In the genomic region with DNA sequence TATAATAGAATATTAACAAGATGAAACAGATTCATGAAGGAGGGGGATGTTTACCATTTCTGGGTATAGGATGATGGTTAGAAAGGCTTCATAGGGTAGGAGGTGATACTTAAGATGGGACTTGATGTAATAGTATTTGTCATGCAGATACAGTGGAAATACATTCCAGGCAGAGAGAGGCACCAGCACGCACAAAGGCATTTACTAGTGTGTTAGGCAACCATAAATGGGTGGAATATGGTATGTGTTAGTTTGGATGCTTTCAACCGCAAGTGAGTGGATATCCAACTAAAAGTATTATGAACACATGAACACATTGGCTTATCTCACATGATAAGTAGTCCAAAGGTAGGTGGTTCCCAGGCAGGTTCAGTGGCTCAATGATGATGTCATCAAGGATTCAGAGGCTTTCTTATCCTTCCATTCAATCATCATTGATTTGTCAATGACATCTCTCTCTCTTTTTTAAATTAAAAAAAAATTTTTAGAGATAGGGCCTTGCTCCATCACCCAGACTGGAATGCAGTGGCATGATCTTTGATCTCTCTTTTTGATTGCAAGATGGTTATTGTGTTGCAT, we compare ENCODE assay signal across 20 cellular contexts. TPM values are rescaled to one million over a fixed set of nuclear protein-coding genes. Genes with fewer than 3 reads are reported as not detected.
A peak's percentile ranks its signal among the peaks of the same experiment; 100 is the strongest.
DNase-seq lines count a peak whose midpoint lies in the region; ATAC-seq, FAIRE-seq and TF ChIP-seq lines count a peak whose summit lies in the region.
"Had no signal": no experiment of that assay in that cellular context is flagged by ENCODE, and none has a peak within 500 bp of the region (broad histone marks: within the 10 kb centered on the region; RNA-seq: fewer than 3 reads in every experiment).

No MANE protein-coding gene starts in this region.

- intact Hi-C loops in HepG2 (cut with micrococcal nuclease; ENCODE audit: unreplicated experiment), result no loop called here
- intact Hi-C loops in right lobe of liver (cut with DNase I), result no loop called here
- intact Hi-C loops in head of caudate nucleus (cut with DNase I), result no loop called here

- no peaks in the 10 kb centered on the region for H4K20me1 ChIP-seq in HepG2 (ENCODE audit: insufficient read depth, low read length)
- no peaks in the 10 kb centered on the region for H4K20me1 ChIP-seq in H9 (ENCODE audit: control insufficient read depth, insufficient read depth, insufficient read length)

- no peak overlapping the region for H3K14ac ChIP-seq in H9 (ENCODE audit: insufficient read depth, low read length)

- FAIRE-seq in HepG2 (lab: Jason Lieb, UNC), result no peak
- FAIRE-seq: H54, RCC 7860 had no signal

- H2AFZ ChIP-seq in HepG2 (ENCODE audit: low read length) (no peak overlapping the region), H9 (ENCODE audit: low read length) (no peak overlapping the region)

- DNase-seq in HepG2 (ENCODE audit: low spot score) (no peak), right lobe of liver (no peak), SW480 (ENCODE audit: low spot score) (peak; percentile 27), fibroblast of the aortic adventitia (ENCODE audit: low read depth) (peak; percentile 8), H9 (no peak), head of caudate nucleus (no peak)
- DNase-seq in effector memory CD4-positive, alpha-beta T cell, result no peak
- DNase-seq: C1 segment of cervical spinal cord; CD8-positive, alpha-beta memory T cell; DMS53; NCI-H1092 treated with DMSO at 0.1 percent for 48 hours; NCI-H510A; NCI-H748 treated with DMSO at 0.1 percent for 48 hours had no signal

- H2BK120ac ChIP-seq in H9 (ENCODE audit: low read depth, low read length, poor library complexity, severe bottlenecking), result no peak overlapping the region

- POLR2A ChIA-PET in HepG2 (lab: Yijun Ruan, JAX), result no interaction called here

- H3K23ac ChIP-seq in H9 (ENCODE audit: insufficient read length, low read depth, low read length), result no peak overlapping the region

- no peak for TF ChIP-seq CTCF in HepG2 (CRISPR knock-in tag; IDR thresholded peaks at IDR 0.05)
- TF ChIP-seq CTCF in right lobe of liver (IDR thresholded peaks at IDR 0.05), result no peak
- no peak for TF ChIP-seq CTCF in fibroblast of the aortic adventitia (IDR thresholded peaks at IDR 0.05; ENCODE audit: insufficient read depth, low read length)
- TF ChIP-seq CTCF in gastroesophageal sphincter (IDR thresholded peaks at IDR 0.05), result no peak
- no peak for TF ChIP-seq CTCF in H9 (conservative IDR thresholded peaks at IDR 0.05)

- no peak overlapping the region for H2BK12ac ChIP-seq in H9 (ENCODE audit: insufficient read length, low read depth, low read length)

- no peak overlapping the region for H2BK20ac ChIP-seq in H9 (ENCODE audit: low read depth, low read length, poor library complexity, severe bottlenecking)

- no TSS peak for BruUV-seq in HepG2 (replicated peaks; lab: Mats Ljungman, UMichigan)

- no peak overlapping the region for H2BK5ac ChIP-seq in H9 (ENCODE audit: insufficient read length, low read length)

- H3K4me3 Mint-ChIP-seq in H9, result no peak overlapping the region
- H3K4me3 Mint-ChIP-seq: CD8-positive, alpha-beta memory T cell; IgD-negative memory B cell had no signal

- no peaks in the 10 kb centered on the region for H3K79me1 ChIP-seq in H9 (ENCODE audit: insufficient read depth, low read depth, low read length, poor library complexity, severe bottlenecking)

- no peaks in the 10 kb centered on the region for H3K23me2 ChIP-seq in H9 (ENCODE audit: insufficient read length, low read depth, low read length, poor library complexity, severe bottlenecking)

- TF ChIP-seq RAD21 in HepG2 (CRISPR knock-in tag; IDR thresholded peaks at IDR 0.05), result no peak

- no peak overlapping the region for H4K91ac ChIP-seq in H9 (ENCODE audit: insufficient read length, low read depth, low read length)

- no peak overlapping the region for H2BK15ac ChIP-seq in H9 (ENCODE audit: low read depth, low read length)

- H3K79me2 ChIP-seq in HepG2 (ENCODE audit: insufficient read depth, low read length) (no peaks in the 10 kb centered on the region), H9 (ENCODE audit: insufficient read depth, low read length) (no peaks in the 10 kb centered on the region)

- no peak overlapping the region for H3K4ac ChIP-seq in H9 (ENCODE audit: low read depth, low read length)

- in situ Hi-C loops in HepG2 (cut with HindIII; ENCODE audit: extremely low pct_ligation_motif_present, low pct_unique_long_range_greater_than_20kb), result no loop called here

- ATAC-seq in HepG2 (no peak), right lobe of liver (no peak), gastroesophageal sphincter (no peak)
- ATAC-seq: Right ventricle myocardium inferior had no signal

- H3K4me1 Mint-ChIP-seq in H9, result no peaks in the 10 kb centered on the region
- H3K4me1 Mint-ChIP-seq: CD8-positive, alpha-beta memory T cell; IgD-negative memory B cell had no signal

- H3K9ac ChIP-seq in HepG2 (ENCODE audit: insufficient read depth, low read depth, low read length) (no peak overlapping the region), H9 (ENCODE audit: extremely low read depth, insufficient read length, low read length) (no peak overlapping the region)

- H3T11ph ChIP-seq in H9 (ENCODE audit: low read length), result no peak overlapping the region

- H4K8ac ChIP-seq in H9 (replicated peaks; ENCODE audit: insufficient read length, low read depth, low read length), result no peak overlapping the region

- H3K56ac ChIP-seq in H9 (ENCODE audit: insufficient read length, low read depth, low read length), result no peak overlapping the region

- H3K27ac Mint-ChIP-seq in H9, result no peak overlapping the region
- H3K27ac Mint-ChIP-seq: IgD-negative memory B cell had no signal

- no peaks in the 10 kb centered on the region for H3K9me3 ChIP-seq in HepG2 (ENCODE audit: low read length)
- H3K9me3 ChIP-seq in right lobe of liver, result no peaks in the 10 kb centered on the region
- H3K9me3 ChIP-seq in gastroesophageal sphincter, result no peaks in the 10 kb centered on the region
- H3K9me3 ChIP-seq in effector memory CD4-positive, alpha-beta T cell (ENCODE audit: control insufficient read depth, low read length), result no peaks in the 10 kb centered on the region
- peaks cover 70% of the 10 kb centered on the region for H3K9me3 ChIP-seq in H9 (ENCODE audit: control insufficient read depth, low read depth, low read length)

- no peak overlapping the region for H3K18ac ChIP-seq in H9 (ENCODE audit: insufficient read length, low read depth, low read length)

- 8% methylated on average over 2 of the region's 2 CpGs for WGBS in HepG2 (ENCODE audit: low lambda C conversion rate)
- WGBS in right lobe of liver (ENCODE audit: insufficient coverage, low coverage, low lambda C conversion rate, missing lambda C conversion rate), result 40% methylated on average over 1 of the region's 2 CpGs
- WGBS in gastroesophageal sphincter (ENCODE audit: low coverage in 1 of 2), 2 donors, result 94 to 100% methylated on average over 2 of the region's 2 CpGs
- WGBS in H9 (ENCODE audit: extremely low coverage, insufficient read length, low lambda C conversion rate), result no CpG with 5 or more reads among the region's 2 CpGs

- H3K27me3 Mint-ChIP-seq in H9 (ENCODE audit: low read depth), result no peaks in the 10 kb centered on the region; the same call in 1 of the 2 replicates

- H3K4me3 ChIP-seq in HepG2 (replicated peaks in 1 of 3; ENCODE audit: insufficient read depth in 1 of 3, low read depth in 2 of 3, low read length in 3 of 3) (no peak overlapping the region), right lobe of liver (no peak overlapping the region), fibroblast of the aortic adventitia (ENCODE audit: low read depth, low read length) (no peak overlapping the region), gastroesophageal sphincter (no peak overlapping the region)
- no peak overlapping the region for H3K4me3 ChIP-seq in effector memory CD4-positive, alpha-beta T cell (ENCODE audit: insufficient read depth, low read depth, low read length, poor library complexity, severe bottlenecking)

- H4K5ac ChIP-seq in H9 (ENCODE audit: insufficient read length, low read depth, low read length), result no peak overlapping the region

- no peak overlapping the region for H2AK5ac ChIP-seq in H9 (ENCODE audit: insufficient read length, low read length)

- peaks cover 44 to 57% of the 10 kb centered on the region in 2 experiments for H3K9me3 Mint-ChIP-seq in H9
- H3K9me3 Mint-ChIP-seq: CD8-positive, alpha-beta memory T cell; IgD-negative memory B cell had no signal

- H3K4me1 ChIP-seq in HepG2 (ENCODE audit: insufficient read depth, low read length) (no peaks in the 10 kb centered on the region), right lobe of liver (no peaks in the 10 kb centered on the region), gastroesophageal sphincter (no peaks in the 10 kb centered on the region), H9 (ENCODE audit: insufficient read depth, low read length) (no peaks in the 10 kb centered on the region)
- H3K4me1 ChIP-seq in effector memory CD4-positive, alpha-beta T cell (ENCODE audit: control insufficient read depth, insufficient read depth, low read length, poor library complexity, severe bottlenecking), result no peaks in the 10 kb centered on the region

- no peak overlapping the region for H3K27ac ChIP-seq in HepG2 (ENCODE audit: extremely low read length, insufficient read depth, low read length)
- no peak overlapping the region for H3K27ac ChIP-seq in right lobe of liver
- H3K27ac ChIP-seq in gastroesophageal sphincter, result no peak overlapping the region
- no peak overlapping the region for H3K27ac ChIP-seq in effector memory CD4-positive, alpha-beta T cell (ENCODE audit: insufficient read depth, low read length, poor library complexity, severe bottlenecking)
- H3K27ac ChIP-seq in H9 (ENCODE audit: insufficient read length, low read depth, low read length), result no peak overlapping the region
- H3K27ac ChIP-seq: 22Rv1 had no signal

- CTCF ChIA-PET in HepG2 (lab: Yijun Ruan, JAX; ENCODE audit: low intra/inter-chr PET ratio, low total read pairs), result no interaction called here

- H3K36me3 ChIP-seq in HepG2 (replicated peaks in 1 of 2; ENCODE audit: control insufficient read depth in 1 of 2, insufficient read depth in 2 of 2, low read length in 2 of 2), result no peaks in the 10 kb centered on the region
- no peaks in the 10 kb centered on the region for H3K36me3 ChIP-seq in right lobe of liver
- no peaks in the 10 kb centered on the region for H3K36me3 ChIP-seq in gastroesophageal sphincter
- H3K36me3 ChIP-seq in effector memory CD4-positive, alpha-beta T cell (ENCODE audit: control insufficient read depth, insufficient read depth, low read length), result no peaks in the 10 kb centered on the region

- H3K4me2 ChIP-seq in HepG2 (ENCODE audit: low read depth, low read length), result no peak overlapping the region
- H3K4me2 ChIP-seq in H9 (ENCODE audit: insufficient read depth, insufficient read length, low read length), result no peak overlapping the region

- TF ChIP-seq EP300 in HepG2 (IDR thresholded peaks at IDR 0.05; ENCODE audit: low read depth in 2 of 2, low read length in 2 of 2) (no peak), HepG2 (CRISPR knock-in tag; IDR thresholded peaks at IDR 0.05; ENCODE audit: borderline replicate concordance) (no peak), gastroesophageal sphincter (IDR thresholded peaks at IDR 0.05) (no peak)

- TF ChIP-seq POLR2A in HepG2 (IDR thresholded peaks at IDR 0.05; ENCODE audit: insufficient read depth in 1 of 2, low read depth in 2 of 2, low read length in 2 of 2) (no peak), right lobe of liver (IDR thresholded peaks at IDR 0.05) (no peak), gastroesophageal sphincter (IDR thresholded peaks at IDR 0.05) (no peak)

- H3K27me3 ChIP-seq in HepG2 (ENCODE audit: control insufficient read depth in 1 of 2, insufficient read depth in 2 of 2, low read length in 2 of 2) (no peaks in the 10 kb centered on the region), right lobe of liver (no peaks in the 10 kb centered on the region), gastroesophageal sphincter (no peaks in the 10 kb centered on the region), H9 (ENCODE audit: insufficient read depth, low read length) (no peaks in the 10 kb centered on the region)
- H3K27me3 ChIP-seq in effector memory CD4-positive, alpha-beta T cell (replicated peaks; ENCODE audit: control insufficient read depth, insufficient read depth, low read length, poor library complexity, severe bottlenecking), result no peaks in the 10 kb centered on the region

- H3K36me3 Mint-ChIP-seq in H9 (ENCODE audit: insufficient read depth in 1 of 3, low read depth in 3 of 3), result peaks cover 0 to 2% (median 1%) of the 10 kb centered on the region in 3 experiments; a peak in 2 of 7 replicates
- H3K36me3 Mint-ChIP-seq: CD8-positive, alpha-beta memory T cell; IgD-negative memory B cell had no signal

RNA-seq across cellular contexts. Expression of gene STARD8, which starts 12.7 kb away (rescaled TPM):
- 0.02 TPM in 1 of 2 replicates, not detected in the other for total RNA-seq in HepG2 (2016; rRNA removed; fragmentation: Illumina TruSeq; extraction: Trizol)
- not detected in 2 replicates for total RNA-seq in HepG2 (2016; cell fraction: cytosol; rRNA removed; fragmentation: Illumina TruSeq; extraction: Trizol; ENCODE audit: low read depth)
- not detected in 2 replicates for total RNA-seq in HepG2 (2016; cell fraction: insoluble cytoplasmic fraction; rRNA removed; fragmentation: Illumina TruSeq; extraction: Trizol)
- not detected in 2 replicates for total RNA-seq in HepG2 (2016; cell fraction: membrane; rRNA removed; fragmentation: Illumina TruSeq; extraction: Trizol)
- not detected in 2 replicates for total RNA-seq in HepG2 (2016; cell fraction: nucleus; rRNA removed; fragmentation: Illumina TruSeq; extraction: Trizol)
- polyA plus RNA-seq in HepG2 (2011; rRNA removed), result 0.09 and 0.10 TPM in 2 replicates
- polyA plus RNA-seq in HepG2 (2011; cell fraction: cytosol; rRNA removed), result 0.03 and 0.15 TPM in 2 replicates
- 0.23 and 0.26 TPM in 2 replicates for polyA plus RNA-seq in HepG2 (2011; cell fraction: nucleus; rRNA removed)
- polyA plus RNA-seq in HepG2 (2012), result 0.03 and 0.05 TPM in 2 replicates
- not detected in 2 replicates for polyA plus RNA-seq in HepG2 (2016; cell fraction: cytosol; fragmentation: Illumina TruSeq; extraction: Trizol; ENCODE audit: low read depth)
- not detected in 2 replicates for polyA plus RNA-seq in HepG2 (2016; cell fraction: insoluble cytoplasmic fraction; fragmentation: Illumina TruSeq; extraction: Trizol; ENCODE audit: low read depth)
- not detected in 2 replicates for polyA plus RNA-seq in HepG2 (2016; cell fraction: membrane; fragmentation: Illumina TruSeq; extraction: Trizol; ENCODE audit: low read depth)
- polyA plus RNA-seq in HepG2 (2016; cell fraction: nucleus; fragmentation: Illumina TruSeq; extraction: Trizol; ENCODE audit: insufficient read depth, low read depth), result not detected in 2 replicates
- polyA minus RNA-seq in HepG2 (2011; rRNA and poly(A)+ RNA removed; ENCODE audit: low replicate concordance), result 0.22 and 4.6 TPM in 2 replicates
- not detected in 2 replicates for polyA minus RNA-seq in HepG2 (2011; cell fraction: cytosol; rRNA and poly(A)+ RNA removed)
- polyA minus RNA-seq in HepG2 (2011; cell fraction: nucleus; rRNA and poly(A)+ RNA removed), result 0.12 and 0.13 TPM in 2 replicates
- 10 to 100 TPM in 1 of 6 experiments, 1 to 10 TPM in 5; 6.6 to 11.5 (median 7.6) TPM for total RNA-seq in right lobe of liver
- total RNA-seq in fibroblast of the aortic adventitia (ENCODE audit: low replicate concordance), result 1.1 and 2.9 TPM in 2 replicates
- 10 to 100 TPM in 3 of 4 donors, 1 to 10 TPM in 1; 8.9 to 15.8 (median 10.8) TPM for total RNA-seq in gastroesophageal sphincter
- 0.39 and 0.52 TPM in 2 replicates for total RNA-seq in H9 (2021)
- total RNA-seq: OCI-LY7 had no signal
- polyA plus RNA-seq: CD8-positive, alpha-beta memory T cell had no signal

Comparison
In these comparisons a context has a peak if more than half of its experiments do, and no peak if none do; other contexts are left out.
1. DNase-seq: peak in SW480 (single experiment) and fibroblast of the aortic adventitia (single experiment); none in HepG2 (single experiment), right lobe of liver (0 of 3), effector memory CD4-positive, alpha-beta T cell (0 of 3), H9 (single experiment) and head of caudate nucleus (0 of 42).